1 cellular context compared by ENCODE assay signal in the genomic region with DNA sequence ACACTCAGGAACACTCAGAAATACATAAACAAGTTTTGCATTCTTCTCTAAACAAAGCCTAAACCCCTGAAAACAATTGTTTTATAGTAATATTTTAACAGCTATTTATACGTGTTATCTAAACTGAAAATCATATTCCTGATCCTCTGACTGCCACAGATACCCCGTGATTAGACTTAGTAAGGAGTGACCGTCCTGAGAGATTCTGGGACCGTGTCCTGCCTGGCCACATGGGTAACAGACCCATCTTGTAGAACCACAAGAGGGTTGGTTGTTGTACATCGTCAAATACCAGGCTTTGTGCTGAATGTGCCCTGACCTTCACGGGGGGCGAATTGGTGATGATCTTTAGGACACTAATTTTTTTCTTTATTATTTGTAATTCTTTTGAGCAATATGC.
TF ChIP-seq lines count a peak whose summit lies in the region.

No MANE protein-coding gene starts in this region.

TF ChIP-seq in IMR-90, 13 proteins besides CTCF, POLR2A, EP300 and RAD21:
- TF ChIP-seq SMC3 (IDR thresholded peaks at IDR 0.05; ENCODE audit: low read depth, low read length): no peak
- no peak for TF ChIP-seq CEBPB (IDR thresholded peaks at IDR 0.05; ENCODE audit: low read depth, low read length)
- TF ChIP-seq MAZ (IDR thresholded peaks at IDR 0.05; ENCODE audit: borderline replicate concordance, low read depth, low read length): no peak
- no peak for TF ChIP-seq NFE2L2 (IDR thresholded peaks at IDR 0.05; ENCODE audit: low read depth, low read length)
- no peak for TF ChIP-seq RCOR1 (IDR thresholded peaks at IDR 0.05; ENCODE audit: insufficient replicate concordance, low read length)
